ENCODE assay signal across 39 cellular contexts in the genomic region with DNA sequence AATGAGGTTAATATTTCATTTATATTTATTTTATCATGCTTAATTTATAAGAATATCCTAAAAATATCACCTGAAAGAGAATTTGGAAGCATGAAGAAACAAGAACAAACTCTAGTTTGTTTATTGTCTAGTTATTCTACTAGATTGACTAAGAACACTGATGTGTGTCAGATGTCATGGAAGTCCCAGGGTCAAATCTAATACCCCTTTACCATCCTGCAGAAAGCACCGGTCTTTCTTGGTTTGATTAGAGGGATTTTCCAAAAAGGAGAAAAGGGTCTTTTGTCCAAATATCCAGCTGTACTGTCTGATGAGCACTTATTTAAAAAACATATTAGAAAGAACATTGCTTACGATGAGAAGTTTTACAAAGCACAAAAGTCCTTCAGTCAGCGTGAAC. TPM values are rescaled to one million over a fixed set of nuclear protein-coding genes. Genes with fewer than 3 reads are reported as not detected.
"Had no signal": no experiment of that assay in that cellular context is flagged by ENCODE, and none has a peak within 500 bp of the region (broad histone marks: within the 10 kb centered on the region; RNA-seq: fewer than 3 reads in every experiment).

No MANE protein-coding gene starts in this region.

- H3K36me3 ChIP-seq: MG63 had no signal

- H3K9me3 ChIP-seq: MG63 had no signal

- H3K4me3 ChIP-seq: MG63 had no signal

- DNase-seq: Karpas-422, Kasumi-1, MG63, MM.1S, MV-4-11, NCI-H1048, NCI-H1092, NCI-H1092 treated with DMSO at 0.1 percent for 48 hours, NCI-H1105, NCI-H1105 treated with DMSO at 0.1 percent for 48 hours, NCI-H1417, NCI-H1417 treated with DMSO at 0.1 percent for 48 hours, NCI-H1436, NCI-H1436 treated with DMSO at 0.1 percent for 48 hours, NCI-H146, NCI-H1694, NCI-H1694 treated with DMSO at 0.1 percent for 48 hours, NCI-H187, NCI-H187 treated with DMSO at 0.1 percent for 48 hours, NCI-H1930, NCI-H2029, NCI-H2029 treated with DMSO at 0.1 percent for 48 hours, NCI-H2081, NCI-H2081 treated with DMSO at 0.1 percent for 48 hours, NCI-H2107, NCI-H2171, NCI-H2171 treated with DMSO at 0.1 percent for 48 hours, NCI-H2227 treated with DMSO at 0.1 percent for 48 hours, NCI-H226, NCI-H345, NCI-H446, NCI-H446 treated with DMSO at 0.1 percent for 48 hours, NCI-H510A, NCI-H510A treated with DMSO at 0.1 percent for 48 hours, NCI-H524, NCI-H524 treated with DMSO at 0.1 percent for 48 hours had no signal

RNA-seq across cellular contexts. Expression of gene CR2, which starts 20.7 kb away (rescaled TPM):
- total RNA-seq: LHCN-M2, M059J, MCF 10A had no signal
